8 cellular contexts compared by ENCODE assay signal in the genomic region with DNA sequence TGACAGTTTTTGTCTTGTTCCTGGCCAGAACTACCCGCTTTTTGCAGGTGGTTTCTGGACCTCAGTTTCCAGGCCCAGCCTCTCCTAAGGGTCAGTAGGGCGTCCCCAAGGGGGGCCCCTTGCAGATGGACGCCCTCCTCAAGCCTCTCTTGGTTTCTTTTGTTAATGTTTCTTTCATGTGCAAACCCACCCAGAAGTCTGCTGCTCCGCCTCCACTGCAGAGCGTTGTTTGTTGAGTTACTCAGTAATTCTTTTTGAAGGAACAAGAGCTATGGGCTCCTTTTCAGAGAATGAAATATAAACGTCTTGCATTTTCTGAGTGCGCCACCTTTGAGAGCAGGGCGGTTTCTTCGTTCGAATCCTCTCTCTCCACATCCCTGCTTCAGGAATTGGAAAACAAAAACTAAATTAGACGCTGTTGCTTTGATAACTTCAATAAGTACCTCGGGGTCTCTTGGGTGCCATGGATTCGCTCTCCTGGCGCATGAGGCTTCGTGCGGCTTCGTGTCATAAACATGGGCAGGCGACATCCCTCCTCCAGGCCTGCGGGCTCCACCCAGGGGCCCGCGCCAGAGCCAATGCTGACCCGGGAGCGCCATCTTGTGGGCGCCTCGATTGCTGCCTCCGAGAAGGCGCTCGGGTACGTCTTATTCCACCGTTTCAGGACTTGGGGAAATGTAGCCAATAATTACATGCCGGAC. TPM values are rescaled to one million over a fixed set of nuclear protein-coding genes. Genes with fewer than 3 reads are reported as not detected.
DNase-seq lines count a peak whose midpoint lies in the region; ATAC-seq and TF ChIP-seq lines count a peak whose summit lies in the region.

No MANE protein-coding gene starts in this region.

- intact Hi-C loops in lower leg skin (cut with DNase I; ENCODE audit: low total_unique reads) = no loop called here

- H3K4me3 ChIP-seq in AG04449 (ENCODE audit: low read depth, low read length) (peak overlapping the region; percentile 34), lower leg skin (ENCODE audit: low read depth, poor library complexity, severe bottlenecking) (no peak overlapping the region)

- ATAC-seq in GM18868 (IDR thresholded peaks at IDR 0.05; ENCODE audit: unreplicated experiment) (peak; percentile 94), HG03280 (IDR thresholded peaks at IDR 0.05; ENCODE audit: unreplicated experiment) (peak; percentile 98)

- 25 to 27% methylated on average over 31 of the region's 31 CpGs for WGBS in lower leg skin, 2 donors

- CTCF ChIA-PET in AG04449 (lab: Yijun Ruan, JAX) = interaction anchor here (0.6 to 8.2 kb wide), 50 partner anchors 9 to 971 kb away, joined by 3 to 138 read pairs (median 4); no protein-coding TSS in a partner anchor

- POLR2A ChIA-PET in AG04449 (lab: Yijun Ruan, JAX) = no interaction called here

- DNase-seq in AG04449 (ENCODE audit: low read depth, low spot score) (peak; percentile 12), NCI-H526 treated with DMSO at 0.1 percent for 48 hours (lab: John Stamatoyannopoulos, UW) (peak; percentile 32), dedifferentiated amniotic fluid mesenchymal stem cell (ENCODE audit: extremely low spot score) (peak; percentile 65), lower leg skin (ENCODE audit: low spot score in 2 of 2) (peak; percentile 77 to 95)
- peak; percentile 81 for DNase-seq in activated CD4-positive, alpha-beta T cell treated with anti-CD3 and anti-CD28 coated beads, Interleukin-2, amount 50 U/mL, for 1 hour
- peak; percentile 45 to 82 (median 51) for DNase-seq in stimulated activated CD4-positive, alpha-beta T cell treated with anti-CD3 and anti-CD28 coated beads, TNF-alpha, amount 100 ng/mL, for 1 hour (ENCODE audit: low read depth in 3 of 3, low spot score in 1 of 3)

- no peak for TF ChIP-seq POLR2A in lower leg skin (IDR thresholded peaks at IDR 0.05)

- TF ChIP-seq CTCF in AG04449 (IDR thresholded peaks at IDR 0.05; ENCODE audit: insufficient read depth, low read length, missing control alignments) (peak; percentile 95), lower leg skin (IDR thresholded peaks at IDR 0.05) (no peak)

RNA-seq across cellular contexts. Expression of a gene that starts 38.3 kb away (rescaled TPM):
- total RNA-seq in lower leg skin = 10 to 100 TPM in 1 of 4 donors, 1 to 10 TPM in 3; 4.0 to 19.7 (median 7.8) TPM

Comparison
In these comparisons a context has a peak if more than half of its experiments do, and no peak if none do; other contexts are left out.
1. DNase-seq: peak in every context shown above with its lines; median percentile 86 in lower leg skin; 81 in activated CD4-positive, alpha-beta T cell treated with anti-CD3 and anti-CD28 coated beads, Interleukin-2, amount 50 U/mL, for 1 hour; 65 in dedifferentiated amniotic fluid mesenchymal stem cell; 51 in stimulated activated CD4-positive, alpha-beta T cell treated with anti-CD3 and anti-CD28 coated beads, TNF-alpha, amount 100 ng/mL, for 1 hour; 32 in NCI-H526 treated with DMSO at 0.1 percent for 48 hours; 12 in AG04449.